Comparison of ENCODE assay signal across 1 cellular context in genomic region chr13:42574435-42575311, GRCh38.
TF ChIP-seq lines count a peak whose summit lies in the region.

No MANE protein-coding gene starts in this region.

TF ChIP-seq in GM23338, 12 proteins besides CTCF, POLR2A, EP300 and RAD21 (continued from another document):
- TF ChIP-seq, protein P1, sequence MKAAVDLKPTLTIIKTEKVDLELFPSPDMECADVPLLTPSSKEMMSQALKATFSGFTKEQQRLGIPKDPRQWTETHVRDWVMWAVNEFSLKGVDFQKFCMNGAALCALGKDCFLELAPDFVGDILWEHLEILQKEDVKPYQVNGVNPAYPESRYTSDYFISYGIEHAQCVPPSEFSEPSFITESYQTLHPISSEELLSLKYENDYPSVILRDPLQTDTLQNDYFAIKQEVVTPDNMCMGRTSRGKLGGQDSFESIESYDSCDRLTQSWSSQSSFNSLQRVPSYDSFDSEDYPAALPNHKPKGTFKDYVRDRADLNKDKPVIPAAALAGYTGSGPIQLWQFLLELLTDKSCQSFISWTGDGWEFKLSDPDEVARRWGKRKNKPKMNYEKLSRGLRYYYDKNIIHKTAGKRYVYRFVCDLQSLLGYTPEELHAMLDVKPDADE (IDR thresholded peaks at IDR 0.05): no peak
- TF ChIP-seq ZNF331 (CRISPR knock-in tag; IDR thresholded peaks at IDR 0.05; ENCODE audit: low read depth): no peak
TF ChIP-seq in GM23338: peak in this region for 0.
